ENCODE assay signal across 11 cellular contexts in genomic region chr14:68510201-68510600, GRCh38.
DNase-seq lines count a peak whose midpoint lies in the region; ATAC-seq and TF ChIP-seq lines count a peak whose summit lies in the region.
"Had no signal": no experiment of that assay in that cellular context is flagged by ENCODE, and none has a peak within 500 bp of the region (broad histone marks: within the 10 kb centered on the region; RNA-seq: fewer than 3 reads in every experiment).

No MANE protein-coding gene starts in this region.

- TF ChIP-seq CTCF in HFF-Myc (IDR thresholded peaks at IDR 0.05; ENCODE audit: low read depth, low read length, missing control alignments), result no peak
- TF ChIP-seq CTCF in transverse colon (IDR thresholded peaks at IDR 0.05), result no peak

- no peak for TF ChIP-seq EP300 in transverse colon (IDR thresholded peaks at IDR 0.05; ENCODE audit: low read depth)

- peaks cover 36 to 48% of the 10 kb centered on the region in 2 donors for H3K4me1 ChIP-seq in muscle layer of duodenum (ENCODE audit: control insufficient read depth in 1 of 2, insufficient read depth in 2 of 2, low read length in 2 of 2)
- H3K4me1 ChIP-seq in transverse colon, result peaks cover 39 to 75% (median 53%) of the 10 kb centered on the region in 4 donors

- intact Hi-C loops in transverse colon (cut with DNase I; ENCODE audit: low total_unique reads), result no loop called here

- no peak for ATAC-seq in GM18909 (IDR thresholded peaks at IDR 0.05; ENCODE audit: poor library complexity, unreplicated experiment)

- H3K36me3 ChIP-seq in muscle layer of duodenum (ENCODE audit: control insufficient read depth in 1 of 2, insufficient read depth in 2 of 2, low read length in 2 of 2), result no peaks in the 10 kb centered on the region
- H3K36me3 ChIP-seq in transverse colon, result no peaks in the 10 kb centered on the region

- DNase-seq in HFF-Myc (ENCODE audit: extremely low read depth, low read depth), result peak; percentile 94
- DNase-seq in dedifferentiated amniotic fluid mesenchymal stem cell (ENCODE audit: extremely low spot score), result peak; percentile 91
- DNase-seq in transverse colon, result no peak
- DNase-seq in NCI-H1930 (lab: John Stamatoyannopoulos, UW), result no peak
- no peak for DNase-seq in 8988T
- no peak for DNase-seq in NK-92 treated with Interleukin-12 subunit alpha and Interleukin-12 subunit beta, amount 100 ng/mL, for 24 hours (lab: John Stamatoyannopoulos, UW)
- DNase-seq: activated T-cell treated with anti-CD3 and anti-CD28 coated beads, Interleukin-2, amount 50 U/mL, for 1 hour; midbrain; NCI-H1694 treated with DMSO at 0.1 percent for 48 hours had no signal

- no peaks in the 10 kb centered on the region for H3K27me3 ChIP-seq in muscle layer of duodenum (ENCODE audit: low read depth, low read length)
- H3K27me3 ChIP-seq in transverse colon, result no peaks in the 10 kb centered on the region

- in situ Hi-C loops in transverse colon (cut with MboI; ENCODE audit: low pct_ligation_motif_present in 1 of 4, low pct_unique_long_range_greater_than_20kb in 1 of 4, low sequenced_read_pairs in 3 of 4), result no loop called here

- TF ChIP-seq POLR2A in transverse colon (IDR thresholded peaks at IDR 0.05), result no peak

- no peak overlapping the region for H3K4me3 ChIP-seq in HFF-Myc (replicated peaks; ENCODE audit: low read depth, low read length)
- H3K4me3 ChIP-seq in muscle layer of duodenum (ENCODE audit: low read depth in 1 of 2, low read length in 2 of 2), result no peak overlapping the region
- H3K4me3 ChIP-seq in transverse colon, result no peak overlapping the region

- peak overlapping the region; percentile 79 for H3K27ac ChIP-seq in muscle layer of duodenum (ENCODE audit: low read length)
- H3K27ac ChIP-seq in transverse colon, result peak overlapping the region; percentile 73 to 78 (median 75)

- H3K9me3 ChIP-seq in muscle layer of duodenum (ENCODE audit: control insufficient read depth in 1 of 2, low read length in 2 of 2) (no peaks in the 10 kb centered on the region), transverse colon (no peaks in the 10 kb centered on the region)

- WGBS in transverse colon (ENCODE audit: low coverage in 1 of 2), 2 donors, result 71% methylated on average over 1 to 6 of the region's 6 CpGs

Comparison
In these comparisons a context has a peak if more than half of its experiments do, and no peak if none do; other contexts are left out.
1. DNase-seq: peak in HFF-Myc (single experiment) and dedifferentiated amniotic fluid mesenchymal stem cell (single experiment); none in transverse colon (single experiment), NCI-H1930 (0 of 2), 8988T (single experiment) and NK-92 treated with Interleukin-12 subunit alpha and Interleukin-12 subunit beta, amount 100 ng/mL, for 24 hours (single experiment).